8 cellular contexts compared by ENCODE assay signal in the genomic region with DNA sequence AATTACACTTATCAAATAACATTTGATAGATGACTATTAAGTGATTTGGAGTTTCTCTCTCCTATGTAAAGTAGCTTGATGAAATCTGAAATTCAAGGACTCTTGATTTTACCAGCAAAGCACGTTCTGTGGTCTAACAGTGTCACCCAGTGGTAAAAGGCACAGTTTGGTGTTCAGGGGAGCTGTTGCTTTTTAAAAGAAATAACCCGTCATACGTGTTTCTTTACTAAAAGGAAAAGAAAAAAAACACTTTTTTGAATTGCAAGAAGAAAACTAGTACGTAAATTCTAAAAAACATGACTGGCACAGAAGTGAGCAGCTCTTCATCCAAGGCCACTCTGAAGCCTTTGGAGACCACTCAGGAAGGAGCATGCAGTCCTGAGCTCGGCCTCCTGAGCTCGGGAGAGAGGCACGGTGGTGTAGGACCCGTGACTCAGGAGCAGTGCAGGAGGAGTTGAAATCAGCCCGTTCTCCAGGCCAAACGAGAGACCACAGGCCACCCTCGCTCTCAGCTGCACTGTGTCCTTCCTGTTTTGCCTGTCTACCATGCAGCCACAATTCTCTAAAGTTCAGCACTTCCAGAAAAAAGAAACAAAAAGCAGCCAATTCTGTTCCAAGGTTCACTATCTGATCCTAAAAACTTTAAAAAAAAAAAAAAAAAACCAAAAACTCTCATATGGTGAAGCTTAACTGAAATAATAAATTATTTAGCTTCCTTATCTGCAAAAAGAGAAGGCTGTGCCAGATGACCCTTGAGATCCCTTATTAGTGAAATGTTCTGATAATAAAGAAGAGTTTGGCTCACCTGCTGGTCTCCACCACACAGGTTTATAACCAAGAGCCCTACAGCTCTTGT.
DNase-seq lines count a peak whose midpoint lies in the region; ATAC-seq and TF ChIP-seq lines count a peak whose summit lies in the region.

No MANE protein-coding gene starts in this region.

- in situ Hi-C loops in HAP-1 (cut with MboI; ENCODE audit: low sequenced_read_pairs) = no loop called here

- no peak overlapping the region for H2AFZ ChIP-seq in Loucy (ENCODE audit: low read length)

- no peaks in the 10 kb centered on the region for H4K20me1 ChIP-seq in Loucy (ENCODE audit: insufficient read depth, low read length, poor library complexity, severe bottlenecking)

- no peaks in the 10 kb centered on the region for H3K9me2 ChIP-seq in Loucy (replicated peaks; ENCODE audit: low read depth, low read length)

- TF ChIP-seq CTCF in GM12864 (IDR thresholded peaks at IDR 0.05; ENCODE audit: low read depth, low read length, missing control alignments) (peak; percentile 7), Loucy (conservative IDR thresholded peaks at IDR 0.05; ENCODE audit: low read length) (peak; percentile 64), cardiac fibroblast (IDR thresholded peaks at IDR 0.05; ENCODE audit: low read depth, low read length) (peak; percentile 18)

- H3K27me3 ChIP-seq in Loucy (ENCODE audit: insufficient read depth, low read length, poor library complexity, severe bottlenecking) (no peaks in the 10 kb centered on the region), muscle layer of duodenum (ENCODE audit: low read depth, low read length) (no peaks in the 10 kb centered on the region), HAP-1 (ENCODE audit: low read depth) (no peaks in the 10 kb centered on the region)

- no peak overlapping the region for H3K4me3 ChIP-seq in GM12864 (ENCODE audit: low read depth, low read length)
- no peak overlapping the region for H3K4me3 ChIP-seq in Loucy (ENCODE audit: low read length, poor library complexity, severe bottlenecking)
- no peak overlapping the region for H3K4me3 ChIP-seq in cardiac fibroblast (replicated peaks in 1 of 2; ENCODE audit: low read depth in 2 of 2, low read length in 2 of 2)
- peak overlapping the region in 1 of 2 donors; percentile 26 for H3K4me3 ChIP-seq in muscle layer of duodenum (ENCODE audit: low read depth in 1 of 2, low read length in 2 of 2)
- no peak overlapping the region for H3K4me3 ChIP-seq in HAP-1

- peaks cover 14% of the 10 kb centered on the region; the same call in 1 of the 2 replicates for H3K79me2 ChIP-seq in Loucy (ENCODE audit: insufficient read depth, low read length)

- no peaks in the 10 kb centered on the region; the same call in 1 of the 2 replicates for H3K36me3 ChIP-seq in Loucy (ENCODE audit: insufficient read depth, low read length)
- H3K36me3 ChIP-seq in muscle layer of duodenum (ENCODE audit: control insufficient read depth in 1 of 2, insufficient read depth in 2 of 2, low read length in 2 of 2) = no peaks in the 10 kb centered on the region
- no peaks in the 10 kb centered on the region for H3K36me3 ChIP-seq in HAP-1 (replicated peaks)

- TF ChIP-seq POLR2A in GM18505 (IDR thresholded peaks at IDR 0.05; ENCODE audit: borderline replicate concordance, extremely low read depth, insufficient read depth, insufficient read length) = no peak

- no peaks in the 10 kb centered on the region for H3F3A ChIP-seq in Loucy (ENCODE audit: low read depth)

- H3K4me2 ChIP-seq in Loucy (ENCODE audit: low read depth, low read length, poor library complexity, severe bottlenecking) = peak overlapping the region; percentile 14

- DNase-seq in GM12864 (ENCODE audit: low read depth) (no peak), cardiac fibroblast (ENCODE audit: low read depth in 2 of 2) (peak; percentile 23 to 49), HAP-1 (ENCODE audit: low spot score in 2 of 2) (no peak), foreskin melanocyte (no peak), NCI-H446 (lab: John Stamatoyannopoulos, UW) (no peak)

- ATAC-seq in GM18505 (IDR thresholded peaks at IDR 0.05; ENCODE audit: unreplicated experiment) = no peak

- H3K9me3 ChIP-seq in Loucy (ENCODE audit: insufficient read depth, low read depth, low read length) (no peaks in the 10 kb centered on the region), muscle layer of duodenum (ENCODE audit: control insufficient read depth in 1 of 2, low read length in 2 of 2) (no peaks in the 10 kb centered on the region), HAP-1 (no peaks in the 10 kb centered on the region)

- peaks cover 12% of the 10 kb centered on the region for H3K4me1 ChIP-seq in Loucy (ENCODE audit: insufficient read depth, low read length, poor library complexity, severe bottlenecking)
- H3K4me1 ChIP-seq in muscle layer of duodenum (ENCODE audit: control insufficient read depth in 1 of 2, insufficient read depth in 2 of 2, low read length in 2 of 2) = peaks cover 12 to 23% of the 10 kb centered on the region in 2 donors
- no peaks in the 10 kb centered on the region for H3K4me1 ChIP-seq in HAP-1

- no peak overlapping the region for H3K9ac ChIP-seq in Loucy (ENCODE audit: low read depth, low read length, poor library complexity, severe bottlenecking)

- H3K27ac ChIP-seq in muscle layer of duodenum (ENCODE audit: low read length) = peak overlapping the region; percentile 54

Comparison
In these comparisons a context has a peak if more than half of its experiments do, and no peak if none do; other contexts are left out.
1. DNase-seq: peak in cardiac fibroblast (2 of 2); none in GM12864 (single experiment), HAP-1 (0 of 2), foreskin melanocyte (single experiment) and NCI-H446 (0 of 2).
2. CTCF ChIP-seq: peak in every context shown above with its lines; median percentile 64 in Loucy; 18 in cardiac fibroblast; 7 in GM12864.